Comparison of ENCODE assay signal across 21 cellular contexts in the genomic region with DNA sequence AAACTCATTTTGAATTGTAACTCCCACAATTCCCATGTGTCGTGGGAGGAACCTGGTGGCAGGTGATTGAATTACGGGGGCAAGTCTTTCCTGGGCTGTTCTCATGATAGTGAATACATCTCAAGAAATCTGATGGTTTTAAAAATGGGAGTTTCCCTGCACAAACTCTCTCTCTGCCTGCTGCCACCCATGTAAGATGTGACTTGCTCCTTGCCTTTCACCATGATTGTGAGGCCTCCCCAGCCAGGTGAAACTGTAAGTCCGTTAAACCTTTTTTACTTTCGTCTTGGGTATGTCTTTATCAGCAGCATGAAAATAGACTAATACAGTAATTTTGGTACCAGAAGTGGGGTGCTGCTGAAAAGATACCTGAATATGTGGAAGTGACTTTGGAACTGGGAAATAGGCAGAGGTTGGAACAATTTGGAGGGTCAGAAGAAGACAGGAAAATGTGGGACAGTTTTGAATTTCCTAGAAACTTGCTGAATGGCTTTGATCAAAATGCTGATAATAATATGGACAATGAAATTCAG. TPM values are rescaled to one million over a fixed set of nuclear protein-coding genes. Genes with fewer than 3 reads are reported as not detected.
DNase-seq lines count a peak whose midpoint lies in the region; ATAC-seq and TF ChIP-seq lines count a peak whose summit lies in the region.
"Had no signal": no experiment of that assay in that cellular context is flagged by ENCODE, and none has a peak within 500 bp of the region (broad histone marks: within the 10 kb centered on the region; RNA-seq: fewer than 3 reads in every experiment).

No MANE protein-coding gene starts in this region.

- peak overlapping the region; percentile 31 for H3K27ac Mint-ChIP-seq in activated naive CD4-positive, alpha-beta T cell treated with anti-CD3 and anti-CD28 coated beads, Interleukin-2, amount 10 ng/mL, durations not matched to agents 7 days and 5 days
- H3K27ac Mint-ChIP-seq in activated naive CD4-positive, alpha-beta T cell treated with anti-CD3 and anti-CD28 coated beads, Interleukin-2, amount 50 U/mL, for 72 hours = no peak overlapping the region
- no peak overlapping the region for H3K27ac Mint-ChIP-seq in HFFc6
- H3K27ac Mint-ChIP-seq in activated naive CD8-positive, alpha-beta T cell treated with anti-CD3 and anti-CD28 coated beads, Interleukin-2, amount 10 ng/mL, durations not matched to agents 7 days and 5 days = peak overlapping the region; percentile 74
- H3K27ac Mint-ChIP-seq in naive thymus-derived CD8-positive, alpha-beta T cell = peak overlapping the region in 8 of 10 donors; percentile 7 to 81 (median 45)
- H3K27ac Mint-ChIP-seq: GM23338, IgD-negative memory B cell had no signal

- TF ChIP-seq CTCF in HFFc6 (IDR thresholded peaks at IDR 0.05) = peak; percentile 24; the same call in 1 of the 2 replicates

- peaks cover 72% of the 10 kb centered on the region for H3K36me3 Mint-ChIP-seq in activated naive CD4-positive, alpha-beta T cell treated with anti-CD3 and anti-CD28 coated beads, Interleukin-2, amount 10 ng/mL, durations not matched to agents 7 days and 5 days
- peaks cover 42 to 67% of the 10 kb centered on the region in 2 donors for H3K36me3 Mint-ChIP-seq in activated naive CD4-positive, alpha-beta T cell treated with anti-CD3 and anti-CD28 coated beads, Interleukin-2, amount 50 U/mL, for 72 hours
- H3K36me3 Mint-ChIP-seq in HFFc6 (ENCODE audit: low read depth) = peaks cover 34% of the 10 kb centered on the region
- H3K36me3 Mint-ChIP-seq in activated naive CD8-positive, alpha-beta T cell treated with anti-CD3 and anti-CD28 coated beads, Interleukin-2, amount 10 ng/mL, durations not matched to agents 7 days and 5 days = peaks cover 73% of the 10 kb centered on the region
- peaks cover 24 to 36% (median 32%) of the 10 kb centered on the region in 3 donors for H3K36me3 Mint-ChIP-seq in naive thymus-derived CD8-positive, alpha-beta T cell

- no peak for DNase-seq in activated naive CD4-positive, alpha-beta T cell treated with anti-CD3 and anti-CD28 coated beads, Interleukin-2, amount 10 ng/mL, durations not matched to agents 7 days and 5 days
- DNase-seq in activated naive CD4-positive, alpha-beta T cell treated with anti-CD3 and anti-CD28 coated beads, Interleukin-2, amount 50 U/mL, for 72 hours (ENCODE audit: low spot score in 2 of 2) = no peak
- DNase-seq in HFFc6 (no peak), NCI-H446 (lab: John Stamatoyannopoulos, UW) (no peak)
- no peak for DNase-seq in activated naive CD8-positive, alpha-beta T cell treated with anti-CD3 and anti-CD28 coated beads, Interleukin-2, amount 10 ng/mL, durations not matched to agents 7 days and 5 days
- DNase-seq in naive thymus-derived CD8-positive, alpha-beta T cell = no peak
- no peak for DNase-seq in activated CD4-positive, alpha-beta T cell treated with anti-CD3 and anti-CD28 coated beads, Interleukin-2, amount 50 U/mL, for 48 hours
- DNase-seq: MM.1S, NCI-H1092 treated with DMSO at 0.1 percent for 48 hours, NCI-H146, NCI-H2081 treated with DMSO at 0.1 percent for 48 hours, NCI-H510A treated with DMSO at 0.1 percent for 48 hours, NCI-H774, PC-3, SIG-M5, T-helper 1 cell had no signal

- H3K4me3 Mint-ChIP-seq in activated naive CD4-positive, alpha-beta T cell treated with anti-CD3 and anti-CD28 coated beads, Interleukin-2, amount 10 ng/mL, durations not matched to agents 7 days and 5 days = no peak overlapping the region
- no peak overlapping the region for H3K4me3 Mint-ChIP-seq in HFFc6
- H3K4me3 Mint-ChIP-seq in activated naive CD8-positive, alpha-beta T cell treated with anti-CD3 and anti-CD28 coated beads, Interleukin-2, amount 10 ng/mL, durations not matched to agents 7 days and 5 days = no peak overlapping the region
- H3K4me3 Mint-ChIP-seq in naive thymus-derived CD8-positive, alpha-beta T cell = no peak overlapping the region
- H3K4me3 Mint-ChIP-seq: GM23338, IgD-negative memory B cell had no signal

- POLR2A ChIA-PET in activated naive CD8-positive, alpha-beta T cell treated with anti-CD3 and anti-CD28 coated beads, Interleukin-2, amount 10 ng/mL, durations not matched to agents 7 days and 5 days (lab: Charles Lee) = interaction anchor here (0.6 to 1.5 kb wide), 3 partner anchors 11 to 103 kb away, joined by 3 to 4 read pairs (median 3); partner anchors contain the start of gene RBL1
- POLR2A ChIA-PET in naive thymus-derived CD8-positive, alpha-beta T cell (lab: Charles Lee) = interaction anchor here (1.6 kb wide), 1 partner anchor 56 kb away, joined by 3 read pairs; no protein-coding TSS in a partner anchor

- H3K9me3 Mint-ChIP-seq in activated naive CD4-positive, alpha-beta T cell treated with anti-CD3 and anti-CD28 coated beads, Interleukin-2, amount 10 ng/mL, durations not matched to agents 7 days and 5 days = peaks cover 28% of the 10 kb centered on the region
- peaks cover 15 to 19% of the 10 kb centered on the region in 2 donors for H3K9me3 Mint-ChIP-seq in activated naive CD4-positive, alpha-beta T cell treated with anti-CD3 and anti-CD28 coated beads, Interleukin-2, amount 50 U/mL, for 72 hours
- H3K9me3 Mint-ChIP-seq in HFFc6 = peaks cover 10% of the 10 kb centered on the region
- peaks cover 20% of the 10 kb centered on the region for H3K9me3 Mint-ChIP-seq in activated naive CD8-positive, alpha-beta T cell treated with anti-CD3 and anti-CD28 coated beads, Interleukin-2, amount 10 ng/mL, durations not matched to agents 7 days and 5 days
- peaks cover 2 to 22% (median 9%) of the 10 kb centered on the region in 9 donors for H3K9me3 Mint-ChIP-seq in naive thymus-derived CD8-positive, alpha-beta T cell

- no peak for ATAC-seq in activated naive CD4-positive, alpha-beta T cell treated with anti-CD3 and anti-CD28 coated beads, Interleukin-2, amount 50 U/mL, for 72 hours
- ATAC-seq in activated naive CD8-positive, alpha-beta T cell treated with anti-CD3 and anti-CD28 coated beads, Interleukin-2, amount 10 ng/mL, durations not matched to agents 7 days and 5 days (ENCODE audit: low read depth) = no peak
- ATAC-seq in naive thymus-derived CD8-positive, alpha-beta T cell = no peak
- no peak for ATAC-seq in GM18511 (IDR thresholded peaks at IDR 0.05; ENCODE audit: unreplicated experiment)
- ATAC-seq: GM12878, GM23338, PC-3, SK-N-SH treated with all-trans-retinoic acid at 6 μM for 48 hours had no signal

- CTCF ChIA-PET in activated naive CD4-positive, alpha-beta T cell treated with anti-CD3 and anti-CD28 coated beads, Interleukin-2, amount 10 ng/mL, durations not matched to agents 7 days and 5 days (lab: Charles Lee) = no interaction called here

- peaks cover 41% of the 10 kb centered on the region for H3K4me1 Mint-ChIP-seq in activated naive CD4-positive, alpha-beta T cell treated with anti-CD3 and anti-CD28 coated beads, Interleukin-2, amount 10 ng/mL, durations not matched to agents 7 days and 5 days
- no peaks in the 10 kb centered on the region for H3K4me1 Mint-ChIP-seq in HFFc6 (ENCODE audit: low read depth)
- peaks cover 27% of the 10 kb centered on the region for H3K4me1 Mint-ChIP-seq in activated naive CD8-positive, alpha-beta T cell treated with anti-CD3 and anti-CD28 coated beads, Interleukin-2, amount 10 ng/mL, durations not matched to agents 7 days and 5 days
- peaks cover 26 to 51% (median 41%) of the 10 kb centered on the region in 4 donors for H3K4me1 Mint-ChIP-seq in naive thymus-derived CD8-positive, alpha-beta T cell

- no peaks in the 10 kb centered on the region for H3K27me3 Mint-ChIP-seq in activated naive CD4-positive, alpha-beta T cell treated with anti-CD3 and anti-CD28 coated beads, Interleukin-2, amount 10 ng/mL, durations not matched to agents 7 days and 5 days
- no peaks in the 10 kb centered on the region for H3K27me3 Mint-ChIP-seq in HFFc6 (ENCODE audit: insufficient read depth)
- no peaks in the 10 kb centered on the region for H3K27me3 Mint-ChIP-seq in activated naive CD8-positive, alpha-beta T cell treated with anti-CD3 and anti-CD28 coated beads, Interleukin-2, amount 10 ng/mL, durations not matched to agents 7 days and 5 days
- H3K27me3 Mint-ChIP-seq in naive thymus-derived CD8-positive, alpha-beta T cell = no peaks in the 10 kb centered on the region
- H3K27me3 Mint-ChIP-seq: IgD-negative memory B cell had no signal

RNA-seq across cellular contexts. Expression of gene SAMHD1, which starts 41.4 kb away (rescaled TPM):
- 10 to 100 TPM; 50.2 to 56.3 TPM for total RNA-seq in activated naive CD4-positive, alpha-beta T cell treated with anti-CD3 and anti-CD28 coated beads, Interleukin-2, amount 50 U/mL, for 72 hours
- 10 to 100 TPM; 19.4 to 31.3 (median 23.8) TPM for total RNA-seq in HFFc6 (2021; fragmentation: NEBNext Ultra II Directional; extraction: Animal tissue kit (Norgen Biotek cat#: 25700))
- 100 to 1,000 TPM; 222 to 229 TPM for total RNA-seq in activated naive CD8-positive, alpha-beta T cell treated with anti-CD3 and anti-CD28 coated beads, Interleukin-2, amount 10 ng/mL, durations not matched to agents 7 days and 5 days
- total RNA-seq in naive thymus-derived CD8-positive, alpha-beta T cell = 100 to 1,000 TPM; 204 to 220 TPM
- 100 to 1,000 TPM; 212 to 247 (median 219) TPM for polyA plus RNA-seq in naive thymus-derived CD8-positive, alpha-beta T cell

Comparison
In these comparisons a context has a peak if more than half of its experiments do, and no peak if none do; other contexts are left out.
1. H3K27ac Mint-ChIP-seq: peak in activated naive CD4-positive, alpha-beta T cell treated with anti-CD3 and anti-CD28 coated beads, Interleukin-2, amount 10 ng/mL, durations not matched to agents 7 days and 5 days (single experiment), activated naive CD8-positive, alpha-beta T cell treated with anti-CD3 and anti-CD28 coated beads, Interleukin-2, amount 10 ng/mL, durations not matched to agents 7 days and 5 days (single experiment) and naive thymus-derived CD8-positive, alpha-beta T cell (8 of 10); none in activated naive CD4-positive, alpha-beta T cell treated with anti-CD3 and anti-CD28 coated beads, Interleukin-2, amount 50 U/mL, for 72 hours (0 of 2) and HFFc6 (single experiment).